In genomic region chr2:176087330-176088047, GRCh38 we compare ENCODE assay signal across 11 cellular contexts. TPM values are rescaled to one million over a fixed set of nuclear protein-coding genes. Genes with fewer than 3 reads are reported as not detected.
DNase-seq lines count a peak whose midpoint lies in the region; ATAC-seq and TF ChIP-seq lines count a peak whose summit lies in the region.
"Had no signal": no experiment of that assay in that cellular context is flagged by ENCODE, and none has a peak within 500 bp of the region (broad histone marks: within the 10 kb centered on the region; RNA-seq: fewer than 3 reads in every experiment).

No MANE protein-coding gene starts in this region.

- no peak overlapping the region for H3K9ac ChIP-seq in subcutaneous abdominal adipose tissue (ENCODE audit: low read length in 5 of 5)

- peaks cover 8% of the 10 kb centered on the region for H3K4me1 ChIP-seq in cardiac muscle cell (ENCODE audit: low read depth)
- peaks cover 11% of the 10 kb centered on the region for H3K4me1 ChIP-seq in hepatocyte (ENCODE audit: insufficient read depth)
- H3K4me1 ChIP-seq in subcutaneous abdominal adipose tissue (ENCODE audit: control insufficient read depth in 5 of 5, insufficient read depth in 5 of 5, low read length in 5 of 5): peaks cover 2 to 41% (median 31%) of the 10 kb centered on the region in 5 donors

- peak overlapping the region; percentile 88 for H3K4me2 ChIP-seq in hepatocyte

- H3K36me3 ChIP-seq in cardiac muscle cell (no peaks in the 10 kb centered on the region), hepatocyte (replicated peaks; ENCODE audit: insufficient read depth, low read depth) (no peaks in the 10 kb centered on the region), subcutaneous abdominal adipose tissue (ENCODE audit: control insufficient read depth in 5 of 5, insufficient read depth in 5 of 5, low read length in 5 of 5) (no peaks in the 10 kb centered on the region)

- peaks cover 59% of the 10 kb centered on the region for H3K79me2 ChIP-seq in hepatocyte

- H3K9me2 ChIP-seq in hepatocyte (replicated peaks; ENCODE audit: insufficient read depth): no peaks in the 10 kb centered on the region

- H3K4me3 ChIP-seq in cardiac muscle cell: peak overlapping the region; percentile 32
- H3K4me3 ChIP-seq in hepatocyte: peak overlapping the region; percentile 50
- peak overlapping the region in 3 of 5 donors; percentile 37 to 61 (median 47) for H3K4me3 ChIP-seq in subcutaneous abdominal adipose tissue (ENCODE audit: low read depth in 1 of 5, low read length in 5 of 5)

- H3K9me3 ChIP-seq in cardiac muscle cell (ENCODE audit: low read depth) (no peaks in the 10 kb centered on the region), hepatocyte (ENCODE audit: low read depth) (no peaks in the 10 kb centered on the region), subcutaneous abdominal adipose tissue (ENCODE audit: control insufficient read depth in 5 of 5, low read length in 5 of 5) (peaks cover 0 to 2% (median 0%) of the 10 kb centered on the region in 5 donors)

- WGBS in hepatocyte (ENCODE audit: low lambda C conversion rate, missing lambda C conversion rate): 29% methylated on average over 29 of the region's 29 CpGs

- H2AFZ ChIP-seq in hepatocyte: peak overlapping the region; percentile 59

- ATAC-seq in GM19455 (IDR thresholded peaks at IDR 0.05; ENCODE audit: unreplicated experiment): no peak

- DNase-seq in cardiac muscle cell (ENCODE audit: low read depth in 1 of 2, low spot score in 1 of 2) (no peak), cardiac septum (ENCODE audit: low spot score) (no peak), hepatocyte (ENCODE audit: low spot score) (no peak), GM03348 (ENCODE audit: low spot score) (no peak)
- DNase-seq: activated CD4-positive, alpha-beta T cell treated with anti-CD3 and anti-CD28 coated beads, Interleukin-2, amount 10 ng/mL, durations not matched to agents 7 days and 5 days; activated naive CD4-positive, alpha-beta T cell treated with Interleukin-2 at 50 U/mL for 16 hours; NCI-H187 had no signal

- intact Hi-C loops in cardiac septum (cut with DNase I): loop anchor here (2.0 to 5.0 kb wide), 4 partner anchors 400 to 775 kb away; no protein-coding TSS in a partner anchor

- no peaks in the 10 kb centered on the region for H4K20me1 ChIP-seq in hepatocyte (ENCODE audit: insufficient read depth, poor library complexity, severe bottlenecking)

- H3K27ac ChIP-seq in cardiac muscle cell: no peak overlapping the region
- H3K27ac ChIP-seq in hepatocyte: peak overlapping the region; percentile 48
- H3K27ac ChIP-seq in subcutaneous abdominal adipose tissue (ENCODE audit: low read depth, low read length): no peak overlapping the region

- no peak for TF ChIP-seq CTCF in cardiac muscle cell (IDR thresholded peaks at IDR 0.05; ENCODE audit: low read depth, low read length)
- TF ChIP-seq CTCF in hepatocyte (IDR thresholded peaks at IDR 0.05; ENCODE audit: poor library complexity): no peak

- peaks cover 100% of the 10 kb centered on the region for H3K27me3 ChIP-seq in cardiac muscle cell
- peaks cover 98% of the 10 kb centered on the region for H3K27me3 ChIP-seq in hepatocyte
- H3K27me3 ChIP-seq in subcutaneous abdominal adipose tissue (ENCODE audit: control insufficient read depth in 5 of 5, insufficient read depth in 4 of 5, low read length in 5 of 5): peaks cover 86 to 99% (median 93%) of the 10 kb centered on the region in 5 donors

RNA-seq across cellular contexts. Expression of gene EVX2, which starts 3.7 kb away (rescaled TPM):
- 0.06 and 0.11 TPM in 2 replicates for total RNA-seq in cardiac muscle cell
- polyA plus RNA-seq in cardiac muscle cell: 0.28 TPM in 1 of 2 replicates, not detected in the other
- total RNA-seq in cardiac septum: not detected
- 3.5 and 3.7 TPM in 2 replicates for total RNA-seq in hepatocyte
- 1.3 and 1.7 TPM in 2 replicates for polyA plus RNA-seq in hepatocyte
- total RNA-seq: activated CD4-positive, alpha-beta T cell treated with anti-CD3 and anti-CD28 coated beads, Interleukin-2, amount 10 ng/mL, durations not matched to agents 7 days and 5 days; dermis microvascular lymphatic vessel endothelial cell; HT1080 had no signal

RNA-seq across cellular contexts. Expression of gene HOXD13, which starts 5.0 kb away (rescaled TPM):
- total RNA-seq in cardiac muscle cell (not detected in 2 replicates), cardiac septum (not detected), hepatocyte (33.9 and 37.2 TPM in 2 replicates)
- polyA plus RNA-seq in cardiac muscle cell (not detected in 2 replicates), hepatocyte (19.3 and 24.7 TPM in 2 replicates)
- total RNA-seq: activated CD4-positive, alpha-beta T cell treated with anti-CD3 and anti-CD28 coated beads, Interleukin-2, amount 10 ng/mL, durations not matched to agents 7 days and 5 days; dermis microvascular lymphatic vessel endothelial cell had no signal

RNA-seq across cellular contexts. Expression of gene HOXD12, which starts 12.1 kb away (rescaled TPM):
- not detected in 2 replicates for total RNA-seq in cardiac muscle cell
- not detected in 2 replicates for polyA plus RNA-seq in cardiac muscle cell
- not detected for total RNA-seq in cardiac septum
- 17.9 and 29.0 TPM in 2 replicates for total RNA-seq in hepatocyte
- polyA plus RNA-seq in hepatocyte: 3.1 and 3.3 TPM in 2 replicates
- total RNA-seq: activated CD4-positive, alpha-beta T cell treated with anti-CD3 and anti-CD28 coated beads, Interleukin-2, amount 10 ng/mL, durations not matched to agents 7 days and 5 days; dermis microvascular lymphatic vessel endothelial cell; HT1080 had no signal

RNA-seq across cellular contexts. Expression of gene HOXD11, which starts 19.6 kb away (rescaled TPM):
- not detected in 2 replicates for total RNA-seq in cardiac muscle cell
- not detected in 2 replicates for polyA plus RNA-seq in cardiac muscle cell
- total RNA-seq in cardiac septum: not detected
- 5.7 and 6.3 TPM in 2 replicates for total RNA-seq in hepatocyte
- 9.9 and 11.5 TPM in 2 replicates for polyA plus RNA-seq in hepatocyte
- total RNA-seq: activated CD4-positive, alpha-beta T cell treated with anti-CD3 and anti-CD28 coated beads, Interleukin-2, amount 10 ng/mL, durations not matched to agents 7 days and 5 days; dermis microvascular lymphatic vessel endothelial cell had no signal

RNA-seq across cellular contexts. Expression of gene HOXD10, which starts 29.1 kb away (rescaled TPM):
- not detected in 2 replicates for total RNA-seq in cardiac muscle cell
- not detected in 2 replicates for polyA plus RNA-seq in cardiac muscle cell
- 0.16 TPM for total RNA-seq in cardiac septum
- total RNA-seq in hepatocyte: 8.5 and 11.7 TPM in 2 replicates
- polyA plus RNA-seq in hepatocyte: 5.1 and 9.9 TPM in 2 replicates
- total RNA-seq: activated CD4-positive, alpha-beta T cell treated with anti-CD3 and anti-CD28 coated beads, Interleukin-2, amount 10 ng/mL, durations not matched to agents 7 days and 5 days had no signal

Comparison
In these comparisons a context has a peak if more than half of its experiments do, and no peak if none do; other contexts are left out.
1. RNA of gene HOXD13, which starts 5.0 kb away (total RNA-seq): 33.9 to 37.2 TPM in hepatocyte; not detected in cardiac muscle cell and not detected in cardiac septum (single experiment); every median in the first group is over 10 times any median in the second.
2. RNA of gene HOXD12, which starts 12.1 kb away (total RNA-seq): 17.9 to 29.0 TPM in hepatocyte; not detected in cardiac septum (single experiment) and not detected in cardiac muscle cell; every median in the first group is over 10 times any median in the second.
3. Peak in every context shown above with its lines, with median percentiles within 50 percentile points of each other: H3K4me3 ChIP-seq.